18 cellular contexts compared by ENCODE assay signal in genomic region chr16:74564451-74564984, GRCh38. TPM values are rescaled to one million over a fixed set of nuclear protein-coding genes. Genes with fewer than 3 reads are reported as not detected.
DNase-seq lines count a peak whose midpoint lies in the region; ATAC-seq, FAIRE-seq and TF ChIP-seq lines count a peak whose summit lies in the region.
"Had no signal": no experiment of that assay in that cellular context is flagged by ENCODE, and none has a peak within 500 bp of the region (broad histone marks: within the 10 kb centered on the region; RNA-seq: fewer than 3 reads in every experiment).

No MANE protein-coding gene starts in this region.

- no peaks in the 10 kb centered on the region for H3K9me3 Mint-ChIP-seq in dendritic cell treated with granulocyte-macrophage colony-stimulating factor and Interleukin-4, amounts not matched to agents 40 ng/mL and 50 ng/mL, for 4 days
- H3K9me3 Mint-ChIP-seq in stimulated activated effector memory CD8-positive, alpha-beta T cell treated with anti-CD3 and anti-CD28 coated beads, Interleukin-12 subunit alpha, Interleukin-12 subunit beta, amount 100 ng/mL, for 72 hours = no peaks in the 10 kb centered on the region
- H3K9me3 Mint-ChIP-seq: T-helper 1 cell treated with Interleukin-12 subunit alpha and Interleukin-12 subunit beta and Interleukin-4 antibody, amounts not matched to agents 30 μg/mL and 1 μg/mL, for 36 hours had no signal

- H4K8ac ChIP-seq in IMR-90 (ENCODE audit: low read depth in 2 of 2, low read length in 2 of 2) = no peak overlapping the region

- H2BK20ac ChIP-seq in IMR-90 (ENCODE audit: low read depth, low read length) = no peak overlapping the region

- H3K79me1 ChIP-seq in IMR-90 (ENCODE audit: low read depth in 1 of 2, low read length in 2 of 2) = peaks cover 54 to 82% of the 10 kb centered on the region in 2 experiments

- no peak overlapping the region for H3K23ac ChIP-seq in IMR-90 (ENCODE audit: low read depth, low read length)

- H3K18ac ChIP-seq in IMR-90 (ENCODE audit: low read depth, low read length) = no peak overlapping the region

- no peak overlapping the region for H4K5ac ChIP-seq in IMR-90 (ENCODE audit: low read depth, low read length)

- H2BK120ac ChIP-seq in IMR-90 (ENCODE audit: low read depth, low read length) = no peak overlapping the region

- no peak overlapping the region for H2BK5ac ChIP-seq in IMR-90 (ENCODE audit: low read depth, low read length, poor library complexity, severe bottlenecking)

- POLR2A ChIA-PET in HepG2 (lab: Yijun Ruan, JAX) = no interaction called here
- POLR2A ChIA-PET in IMR-90 (lab: Charles Lee; ENCODE audit: unreplicated experiment) = no interaction called here

- H3K9me3 ChIP-seq in HepG2 (ENCODE audit: low read length) (no peaks in the 10 kb centered on the region), right lobe of liver (no peaks in the 10 kb centered on the region), IMR-90 (ENCODE audit: control insufficient read depth, insufficient read depth, low read length) (no peaks in the 10 kb centered on the region)
- H3K9me3 ChIP-seq: SJSA1 had no signal

- no peak for ATAC-seq in HepG2
- ATAC-seq in right lobe of liver = no peak
- no peak for ATAC-seq in IMR-90 (ENCODE audit: low read depth)
- ATAC-seq in stimulated activated effector memory CD8-positive, alpha-beta T cell treated with anti-CD3 and anti-CD28 coated beads, Interleukin-12 subunit alpha, Interleukin-12 subunit beta, amount 100 ng/mL, for 72 hours = no peak
- no peak for ATAC-seq in GM21737 (IDR thresholded peaks at IDR 0.05; ENCODE audit: unreplicated experiment)

- H2AK9ac ChIP-seq in IMR-90 (replicated peaks; ENCODE audit: low read depth, low read length, poor library complexity) = no peak overlapping the region

- FAIRE-seq in HepG2 (lab: Jason Lieb, UNC) = no peak
- FAIRE-seq: GM19239 had no signal

- TF ChIP-seq CTCF in HepG2 (CRISPR knock-in tag; IDR thresholded peaks at IDR 0.05) (no peak), right lobe of liver (IDR thresholded peaks at IDR 0.05) (no peak), IMR-90 (conservative IDR thresholded peaks at IDR 0.05; ENCODE audit: low read depth, low read length) (no peak)

- no TSS peak for BruUV-seq in HepG2 (replicated peaks; lab: Mats Ljungman, UMichigan)
- no TSS peak for BruUV-seq in IMR-90 (replicated peaks; lab: Mats Ljungman, UMichigan)

- H3K4me1 ChIP-seq in HepG2 (ENCODE audit: insufficient read depth, low read length) (peaks cover 32% of the 10 kb centered on the region), right lobe of liver (peaks cover 0 to 37% (median 3%) of the 10 kb centered on the region in 4 donors), IMR-90 (ENCODE audit: control insufficient read depth, insufficient read depth, low read length) (peaks cover 6% of the 10 kb centered on the region)

- H3K27ac ChIP-seq in HepG2 (ENCODE audit: extremely low read length, insufficient read depth, low read length) = no peak overlapping the region
- H3K27ac ChIP-seq in right lobe of liver = no peak overlapping the region
- no peak overlapping the region for H3K27ac ChIP-seq in IMR-90 (ENCODE audit: insufficient read depth, low read length)
- H3K27ac ChIP-seq: SJSA1 had no signal

- 100% methylated on average over 1 of the region's 1 CpG for WGBS in HepG2 (ENCODE audit: low lambda C conversion rate)
- 100% methylated on average over 1 of the region's 1 CpG for WGBS in right lobe of liver (ENCODE audit: insufficient coverage, low coverage, low lambda C conversion rate, missing lambda C conversion rate)
- no CpG with 5 or more reads among the region's 1 CpG for WGBS in IMR-90 (ENCODE audit: extremely low coverage in 2 of 2, insufficient read length in 1 of 2), 2 experiments

- H3K4me2 ChIP-seq in HepG2 (ENCODE audit: low read depth, low read length) (no peak overlapping the region), IMR-90 (ENCODE audit: low read depth, low read length) (no peak overlapping the region)

- H2AFZ ChIP-seq in HepG2 (ENCODE audit: low read length) (no peak overlapping the region), IMR-90 (replicated peaks; ENCODE audit: low read length, poor library complexity) (no peak overlapping the region)

- peaks cover 9% of the 10 kb centered on the region; the same call in 1 of the 2 replicates for H3K9me1 ChIP-seq in IMR-90 (ENCODE audit: insufficient read depth, low read length)

- H3K14ac ChIP-seq in IMR-90 (replicated peaks; ENCODE audit: low read depth, low read length) = no peak overlapping the region

- H3K4me1 Mint-ChIP-seq in dendritic cell treated with granulocyte-macrophage colony-stimulating factor and Interleukin-4, amounts not matched to agents 40 ng/mL and 50 ng/mL, for 4 days (ENCODE audit: low read depth) = peaks cover 42% of the 10 kb centered on the region
- peaks cover 68% of the 10 kb centered on the region for H3K4me1 Mint-ChIP-seq in stimulated activated effector memory CD8-positive, alpha-beta T cell treated with anti-CD3 and anti-CD28 coated beads, Interleukin-12 subunit alpha, Interleukin-12 subunit beta, amount 100 ng/mL, for 72 hours

- H3K4ac ChIP-seq in IMR-90 (ENCODE audit: low read depth, low read length) = no peak overlapping the region

- no peak overlapping the region for H2AK5ac ChIP-seq in IMR-90 (ENCODE audit: low read depth, low read length)

- H3K79me2 ChIP-seq in HepG2 (ENCODE audit: insufficient read depth, low read length) = peaks cover 80% of the 10 kb centered on the region

- peaks cover 22% of the 10 kb centered on the region for H3K36me3 Mint-ChIP-seq in dendritic cell treated with granulocyte-macrophage colony-stimulating factor and Interleukin-4, amounts not matched to agents 40 ng/mL and 50 ng/mL, for 4 days (ENCODE audit: low read depth)
- H3K36me3 Mint-ChIP-seq in stimulated activated effector memory CD8-positive, alpha-beta T cell treated with anti-CD3 and anti-CD28 coated beads, Interleukin-12 subunit alpha, Interleukin-12 subunit beta, amount 100 ng/mL, for 72 hours = no peaks in the 10 kb centered on the region

- dilution Hi-C loops in IMR-90 (cut with HindIII; ENCODE audit: low sequenced_read_pairs, unreplicated experiment) = no loop called here

- in situ Hi-C loops in HepG2 (cut with HindIII; ENCODE audit: extremely low pct_ligation_motif_present, low pct_unique_long_range_greater_than_20kb) (no loop called here), IMR-90 (cut with MboI; ENCODE audit: low sequenced_read_pairs) (no loop called here)

- H4K20me1 ChIP-seq in HepG2 (ENCODE audit: insufficient read depth, low read length) (peaks cover 3% of the 10 kb centered on the region; the same call in 1 of the 2 replicates), IMR-90 (ENCODE audit: insufficient read depth, low read length) (peaks cover 79% of the 10 kb centered on the region)

- CTCF ChIA-PET in HepG2 (lab: Yijun Ruan, JAX; ENCODE audit: low intra/inter-chr PET ratio, low total read pairs) = no interaction called here
- CTCF ChIA-PET in IMR-90 (lab: Yijun Ruan, JAX) = no interaction called here

- H3K36me3 ChIP-seq in HepG2 (replicated peaks in 1 of 2; ENCODE audit: control insufficient read depth in 1 of 2, insufficient read depth in 2 of 2, low read length in 2 of 2) (peaks cover 0 to 11% of the 10 kb centered on the region in 2 experiments; a peak in 2 of 5 replicates), right lobe of liver (no peaks in the 10 kb centered on the region), IMR-90 (ENCODE audit: control insufficient read depth, insufficient read depth, low read length) (no peaks in the 10 kb centered on the region)

- no peak overlapping the region for H4K91ac ChIP-seq in IMR-90 (ENCODE audit: insufficient read depth, low read depth, low read length)

- TF ChIP-seq RAD21 in HepG2 (CRISPR knock-in tag; IDR thresholded peaks at IDR 0.05) (no peak), IMR-90 (IDR thresholded peaks at IDR 0.05; ENCODE audit: low read length) (no peak)

- DNase-seq in HepG2 (ENCODE audit: low spot score) = no peak
- no peak for DNase-seq in right lobe of liver
- no peak for DNase-seq in IMR-90
- DNase-seq in stimulated activated effector memory CD8-positive, alpha-beta T cell treated with anti-CD3 and anti-CD28 coated beads, Interleukin-12 subunit alpha, Interleukin-12 subunit beta, amount 100 ng/mL, for 72 hours (ENCODE audit: low spot score in 2 of 2) = no peak
- DNase-seq in kidney glomerular epithelial cell (lab: John Stamatoyannopoulos, UW) = no peak
- no peak for DNase-seq in iPS-NIHi11 (ENCODE audit: low spot score)
- DNase-seq: activated effector memory CD4-positive, alpha-beta T cell treated with anti-CD3 and anti-CD28 coated beads, Interleukin-2, amount 50 U/mL, for 16 hours; amniotic stem cell; cortex of kidney; NCI-H2171; NCI-H526 treated with DMSO at 0.1 percent for 48 hours had no signal

- H3K27me3 Mint-ChIP-seq in dendritic cell treated with granulocyte-macrophage colony-stimulating factor and Interleukin-4, amounts not matched to agents 40 ng/mL and 50 ng/mL, for 4 days = no peaks in the 10 kb centered on the region
- H3K27me3 Mint-ChIP-seq: progenitor cell of endocrine pancreas had no signal

- H3K56ac ChIP-seq in IMR-90 (ENCODE audit: extremely low read depth, insufficient read depth, low read length) = no peak overlapping the region

- H3K27me3 ChIP-seq in HepG2 (ENCODE audit: control insufficient read depth in 1 of 2, insufficient read depth in 2 of 2, low read length in 2 of 2) (no peaks in the 10 kb centered on the region), right lobe of liver (no peaks in the 10 kb centered on the region), IMR-90 (ENCODE audit: control insufficient read depth, insufficient read depth, low read length) (no peaks in the 10 kb centered on the region)
- H3K27me3 ChIP-seq: SJSA1 had no signal

- no peak for TF ChIP-seq EP300 in HepG2 (IDR thresholded peaks at IDR 0.05; ENCODE audit: low read depth in 2 of 2, low read length in 2 of 2)
- no peak for TF ChIP-seq EP300 in HepG2 (CRISPR knock-in tag; IDR thresholded peaks at IDR 0.05; ENCODE audit: borderline replicate concordance)

- H3K4me3 ChIP-seq in HepG2 (replicated peaks in 1 of 3; ENCODE audit: insufficient read depth in 1 of 3, low read depth in 2 of 3, low read length in 3 of 3) (no peak overlapping the region), right lobe of liver (no peak overlapping the region), IMR-90 (ENCODE audit: insufficient read depth, low read depth, low read length) (no peak overlapping the region)
- H3K4me3 ChIP-seq: lung, SJSA1 had no signal

- no peak for TF ChIP-seq POLR2A in HepG2 (IDR thresholded peaks at IDR 0.05; ENCODE audit: insufficient read depth in 1 of 2, low read depth in 2 of 2, low read length in 2 of 2)
- no peak for TF ChIP-seq POLR2A in right lobe of liver (IDR thresholded peaks at IDR 0.05)
- no peak for TF ChIP-seq POLR2A in IMR-90 (IDR thresholded peaks at IDR 0.05; ENCODE audit: low read depth, low read length)

- no peak overlapping the region for H3K4me3 Mint-ChIP-seq in dendritic cell treated with granulocyte-macrophage colony-stimulating factor and Interleukin-4, amounts not matched to agents 40 ng/mL and 50 ng/mL, for 4 days
- no peak overlapping the region for H3K4me3 Mint-ChIP-seq in stimulated activated effector memory CD8-positive, alpha-beta T cell treated with anti-CD3 and anti-CD28 coated beads, Interleukin-12 subunit alpha, Interleukin-12 subunit beta, amount 100 ng/mL, for 72 hours
- H3K4me3 Mint-ChIP-seq: T-helper 1 cell treated with Interleukin-12 subunit alpha and Interleukin-12 subunit beta and Interleukin-4 antibody, amounts not matched to agents 30 μg/mL and 1 μg/mL, for 36 hours had no signal

- H3K9ac ChIP-seq in HepG2 (ENCODE audit: insufficient read depth, low read depth, low read length) = no peak overlapping the region
- H3K9ac ChIP-seq in IMR-90 (ENCODE audit: low read depth, low read length) = no peak overlapping the region

- H2BK15ac ChIP-seq in IMR-90 (ENCODE audit: low read depth, low read length) = no peak overlapping the region

- intact Hi-C loops in HepG2 (cut with micrococcal nuclease; ENCODE audit: unreplicated experiment) (no loop called here), right lobe of liver (cut with DNase I) (no loop called here), IMR-90 (cut with micrococcal nuclease) (loop anchor here (10.0 kb wide), 1 partner anchor 50 kb away; no protein-coding TSS in a partner anchor)
- intact Hi-C loops in dendritic cell treated with granulocyte-macrophage colony-stimulating factor and Interleukin-4, amounts not matched to agents 40 ng/mL and 50 ng/mL, for 4 days (cut with micrococcal nuclease) = loop anchor here (5.0 kb wide), 1 partner anchor 38 kb away; no protein-coding TSS in a partner anchor

- H3K27ac Mint-ChIP-seq in dendritic cell treated with granulocyte-macrophage colony-stimulating factor and Interleukin-4, amounts not matched to agents 40 ng/mL and 50 ng/mL, for 4 days = peak overlapping the region; percentile 65
- H3K27ac Mint-ChIP-seq in stimulated activated effector memory CD8-positive, alpha-beta T cell treated with anti-CD3 and anti-CD28 coated beads, Interleukin-12 subunit alpha, Interleukin-12 subunit beta, amount 100 ng/mL, for 72 hours = peak overlapping the region; percentile 63
- H3K27ac Mint-ChIP-seq: progenitor cell of endocrine pancreas; T-helper 1 cell treated with Interleukin-12 subunit alpha and Interleukin-12 subunit beta and Interleukin-4 antibody, amounts not matched to agents 30 μg/mL and 1 μg/mL, for 36 hours had no signal

RNA-seq across cellular contexts. Expression of gene GLG1, which starts 42.4 kb away (rescaled TPM):
- total RNA-seq in HepG2 (2016; rRNA removed; fragmentation: Illumina TruSeq; extraction: Trizol) (46.1 and 87.7 TPM in 2 replicates), right lobe of liver (10 to 100 TPM; 42.4 to 65.1 (median 44.7) TPM), IMR-90 (2012; rRNA removed) (90.0 and 91.0 TPM in 2 replicates)
- 26.8 and 36.0 TPM in 2 replicates for total RNA-seq in HepG2 (2016; cell fraction: cytosol; rRNA removed; fragmentation: Illumina TruSeq; extraction: Trizol; ENCODE audit: low read depth)
- 38.4 and 88.5 TPM in 2 replicates for total RNA-seq in HepG2 (2016; cell fraction: insoluble cytoplasmic fraction; rRNA removed; fragmentation: Illumina TruSeq; extraction: Trizol)
- total RNA-seq in HepG2 (2016; cell fraction: membrane; rRNA removed; fragmentation: Illumina TruSeq; extraction: Trizol) = 19.9 and 23.0 TPM in 2 replicates
- 101 and 124 TPM in 2 replicates for total RNA-seq in HepG2 (2016; cell fraction: nucleus; rRNA removed; fragmentation: Illumina TruSeq; extraction: Trizol)
- polyA plus RNA-seq in HepG2 (2011; rRNA removed) (128 and 141 TPM in 2 replicates), IMR-90 (2012; rRNA removed) (93.1 and 107 TPM in 2 replicates)
- polyA plus RNA-seq in HepG2 (2011; cell fraction: cytosol; rRNA removed) = 92.4 and 107 TPM in 2 replicates
- 89.7 and 89.9 TPM in 2 replicates for polyA plus RNA-seq in HepG2 (2011; cell fraction: nucleus; rRNA removed)
- 121 and 125 TPM in 2 replicates for polyA plus RNA-seq in HepG2 (2012)
- 3.6 and 3.9 TPM in 2 replicates for polyA plus RNA-seq in HepG2 (2016; cell fraction: cytosol; fragmentation: Illumina TruSeq; extraction: Trizol; ENCODE audit: low read depth)
- 28.4 and 32.8 TPM in 2 replicates for polyA plus RNA-seq in HepG2 (2016; cell fraction: insoluble cytoplasmic fraction; fragmentation: Illumina TruSeq; extraction: Trizol; ENCODE audit: low read depth)
- polyA plus RNA-seq in HepG2 (2016; cell fraction: membrane; fragmentation: Illumina TruSeq; extraction: Trizol; ENCODE audit: low read depth) = 6.2 and 7.9 TPM in 2 replicates
- polyA plus RNA-seq in HepG2 (2016; cell fraction: nucleus; fragmentation: Illumina TruSeq; extraction: Trizol; ENCODE audit: insufficient read depth, low read depth) = 114 and 118 TPM in 2 replicates
- 52.8 and 189 TPM in 2 replicates for polyA minus RNA-seq in HepG2 (2011; rRNA and poly(A)+ RNA removed; ENCODE audit: low replicate concordance)
- polyA minus RNA-seq in HepG2 (2011; cell fraction: cytosol; rRNA and poly(A)+ RNA removed) = 122 and 148 TPM in 2 replicates
- polyA minus RNA-seq in HepG2 (2011; cell fraction: nucleus; rRNA and poly(A)+ RNA removed) = 119 and 159 TPM in 2 replicates
- polyA plus RNA-seq in IMR-90 (2012; cell fraction: cytosol; rRNA removed) = 51.2 and 73.5 TPM in 2 replicates
- 46.2 and 115 TPM in 2 replicates for polyA plus RNA-seq in IMR-90 (2012; cell fraction: nucleus; rRNA removed; ENCODE audit: low replicate concordance)

Comparison
In these comparisons a context has a peak if more than half of its experiments do, and no peak if none do; other contexts are left out.
1. intact Hi-C loops: an anchor here in IMR-90 (10.0 kb wide) and dendritic cell treated with granulocyte-macrophage colony-stimulating factor and Interleukin-4, amounts not matched to agents 40 ng/mL and 50 ng/mL, for 4 days (5.0 kb wide); none called in HepG2 and right lobe of liver.